ENCODE assay signal across 20 cellular contexts in the genomic region with DNA sequence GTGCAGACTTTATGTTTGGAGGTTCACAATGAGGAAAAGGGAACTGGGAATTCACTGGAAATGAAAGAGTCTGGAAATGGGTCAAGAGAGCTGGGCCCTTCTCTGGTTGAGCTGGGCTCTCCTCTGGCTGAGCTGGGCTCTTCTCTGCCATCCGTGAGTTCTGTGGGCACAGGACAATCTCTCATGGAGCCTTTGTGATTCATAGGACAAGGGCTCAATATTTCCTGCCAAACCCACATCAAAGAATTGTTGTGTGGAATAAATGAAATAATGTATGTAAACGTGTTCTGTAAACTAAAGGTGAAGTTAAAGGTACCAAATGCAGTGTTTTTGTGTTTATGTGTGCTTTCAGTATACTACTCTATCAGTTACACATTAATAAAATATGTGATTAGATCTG.
DNase-seq lines count a peak whose midpoint lies in the region; ATAC-seq, FAIRE-seq and TF ChIP-seq lines count a peak whose summit lies in the region.
"Had no signal": no experiment of that assay in that cellular context is flagged by ENCODE, and none has a peak within 500 bp of the region (broad histone marks: within the 10 kb centered on the region; RNA-seq: fewer than 3 reads in every experiment).

No MANE protein-coding gene starts in this region.

- no peak overlapping the region for H3K4me3 ChIP-seq in GM12878
- H3K4me3 ChIP-seq: A549; BLaER1 treated with 17β-estradiol and CSF1 and Interleukin-3, amounts not matched to agents 10 nM and 100 nM had no signal

- RAD21 ChIA-PET in GM12878 (lab: Charles Lee; ENCODE audit: unreplicated experiment): no interaction called here

- no peak for TF ChIP-seq RAD21 in GM12878 (IDR thresholded peaks at IDR 0.05; ENCODE audit: insufficient read depth, low read depth, low read length)

- no peak for TF ChIP-seq CTCF in GM12878 (IDR thresholded peaks at IDR 0.05 in 2 of 3, conservative IDR thresholded peaks at IDR 0.05 in 1 of 3; ENCODE audit: control insufficient read depth in 2 of 3, extremely low read depth in 1 of 3, insufficient read depth in 1 of 3, low read depth in 3 of 3, low read length in 3 of 3)

- BruUV-seq in GM12878 (replicated peaks; lab: Mats Ljungman, UMichigan): no TSS peak

- no peak for TF ChIP-seq EP300 in GM12878 (IDR thresholded peaks at IDR 0.05; ENCODE audit: borderline replicate concordance in 1 of 2, control insufficient read depth in 1 of 2, low read depth in 2 of 2, low read length in 2 of 2)

- no peak overlapping the region for H2AFZ ChIP-seq in GM12878 (ENCODE audit: control insufficient read depth, low read depth, low read length)

- ATAC-seq in GM12878: no peak
- ATAC-seq in HG03039 (IDR thresholded peaks at IDR 0.05; ENCODE audit: unreplicated experiment): no peak
- ATAC-seq: A549; CD8-positive, alpha-beta T cell had no signal

- POLR2A ChIA-PET in GM12878 (lab: Charles Lee): interaction anchor here (1.2 kb wide), 1 partner anchor 27 kb away, joined by 5 read pairs; no protein-coding TSS in a partner anchor

- H3K9ac ChIP-seq in GM12878 (ENCODE audit: control insufficient read depth, insufficient read depth, low read length): no peak overlapping the region
- H3K9ac ChIP-seq: BLaER1 treated with 17β-estradiol and CSF1 and Interleukin-3, amounts not matched to agents 10 nM and 100 nM had no signal

- in situ Hi-C loops in GM12878 (cut with MboI): no loop called here

- SMC1A ChIA-PET in GM12878 (lab: Charles Lee; ENCODE audit: uncharacterized antibody, unreplicated experiment): interaction anchor here (2.0 kb wide), 1 partner anchor 28 kb away, joined by 11 read pairs; no protein-coding TSS in a partner anchor

- no peaks in the 10 kb centered on the region for H3K9me3 ChIP-seq in GM12878 (replicated peaks; ENCODE audit: control insufficient read depth, insufficient read depth, low read length)
- H3K9me3 ChIP-seq: A549; BLaER1 treated with 17β-estradiol and CSF1 and Interleukin-3, amounts not matched to agents 10 nM and 100 nM; Caco-2 had no signal

- no peak overlapping the region for H3K4me2 ChIP-seq in GM12878 (ENCODE audit: control insufficient read depth, insufficient read depth)
- H3K4me2 ChIP-seq: A549; BLaER1 treated with 17β-estradiol and CSF1 and Interleukin-3, amounts not matched to agents 10 nM and 100 nM had no signal

- H3K36me3 ChIP-seq in GM12878 (ENCODE audit: control insufficient read depth in 2 of 2, insufficient read depth in 2 of 2, low read length in 1 of 2): no peaks in the 10 kb centered on the region
- H3K36me3 ChIP-seq: BLaER1 treated with 17β-estradiol and CSF1 and Interleukin-3, amounts not matched to agents 10 nM and 100 nM had no signal

- no peaks in the 10 kb centered on the region for H3K79me2 ChIP-seq in GM12878 (ENCODE audit: control insufficient read depth, insufficient read depth, low read length)

- WGBS in GM12878 (ENCODE audit: insufficient coverage, insufficient replicate concordance, low lambda C conversion rate, missing lambda C conversion rate): 30% methylated on average over 2 of the region's 2 CpGs

- no peak for TF ChIP-seq POLR2A in GM12878 (IDR thresholded peaks at IDR 0.05; ENCODE audit: low read depth, low read length)

- intact Hi-C loops in GM12878 (cut with micrococcal nuclease; ENCODE audit: unreplicated experiment): no loop called here

- FAIRE-seq in GM12878 (lab: Jason Lieb, UNC): no peak
- FAIRE-seq: A549, D721Med, G401.6, GM12892, GM18507 had no signal

- H3K4me1 ChIP-seq in GM12878 (ENCODE audit: control insufficient read depth, insufficient read depth, low read length): no peaks in the 10 kb centered on the region
- H3K4me1 ChIP-seq: A549; BLaER1 treated with 17β-estradiol and CSF1 and Interleukin-3, amounts not matched to agents 10 nM and 100 nM had no signal

- H3K27me3 ChIP-seq in GM12878 (replicated peaks in 1 of 2; ENCODE audit: control insufficient read depth in 2 of 2, insufficient read depth in 2 of 2, low read length in 1 of 2): no peaks in the 10 kb centered on the region
- H3K27me3 ChIP-seq: BLaER1 treated with 17β-estradiol and CSF1 and Interleukin-3, amounts not matched to agents 10 nM and 100 nM had no signal

- no peaks in the 10 kb centered on the region for H4K20me1 ChIP-seq in GM12878 (ENCODE audit: control insufficient read depth, insufficient read depth)
- H4K20me1 ChIP-seq: BLaER1 treated with 17β-estradiol and CSF1 and Interleukin-3, amounts not matched to agents 10 nM and 100 nM had no signal

- CTCF ChIA-PET in GM12878 (lab: Yijun Ruan, JAX): no interaction called here

- no peak overlapping the region for H3K27ac ChIP-seq in GM12878 (ENCODE audit: control insufficient read depth, insufficient read depth)
- H3K27ac ChIP-seq: 22Rv1; A549; BLaER1 treated with 17β-estradiol and CSF1 and Interleukin-3, amounts not matched to agents 10 nM and 100 nM; C4-2B had no signal

- DNase-seq in DMS53 (lab: John Stamatoyannopoulos, UW): peak; percentile 20
- DNase-seq in DMS53 treated with DMSO at 0.1 percent for 48 hours (lab: John Stamatoyannopoulos, UW; ENCODE audit: unreplicated experiment): no peak
- no peak for DNase-seq in GM12878 (ENCODE audit: low read depth, low spot score)
- DNase-seq in activated gamma-delta T cell treated with Interleukin-2 at 50 U/mL for 16 hours: no peak
- DNase-seq: AML-193; Caco-2; Calu3; CD4-positive, alpha-beta T cell; CD8-positive, alpha-beta T cell; DMS79 treated with DMSO at 0.1 percent for 48 hours; GF-D8 had no signal

TF ChIP-seq in GM12878, 131 proteins besides CTCF, POLR2A, EP300 and RAD21:
- no peak for TF ChIP-seq EZH2 (IDR thresholded peaks at IDR 0.05; ENCODE audit: borderline replicate concordance, control insufficient read depth, low read depth, low read length)
- TF ChIP-seq ZZZ3 (IDR thresholded peaks at IDR 0.05; ENCODE audit: control insufficient read depth, insufficient read length, low read depth): no peak
- 0 out of 2 replicates have a peak, but pooled peaks have one; percentile 14 for TF ChIP-seq IKZF1 (conservative IDR thresholded peaks at IDR 0.05)
- TF ChIP-seq, protein P1, sequence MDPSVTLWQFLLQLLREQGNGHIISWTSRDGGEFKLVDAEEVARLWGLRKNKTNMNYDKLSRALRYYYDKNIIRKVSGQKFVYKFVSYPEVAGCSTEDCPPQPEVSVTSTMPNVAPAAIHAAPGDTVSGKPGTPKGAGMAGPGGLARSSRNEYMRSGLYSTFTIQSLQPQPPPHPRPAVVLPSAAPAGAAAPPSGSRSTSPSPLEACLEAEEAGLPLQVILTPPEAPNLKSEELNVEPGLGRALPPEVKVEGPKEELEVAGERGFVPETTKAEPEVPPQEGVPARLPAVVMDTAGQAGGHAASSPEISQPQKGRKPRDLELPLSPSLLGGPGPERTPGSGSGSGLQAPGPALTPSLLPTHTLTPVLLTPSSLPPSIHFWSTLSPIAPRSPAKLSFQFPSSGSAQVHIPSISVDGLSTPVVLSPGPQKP (IDR thresholded peaks at IDR 0.05; ENCODE audit: low read depth, low read length): no peak
- TF ChIP-seq ZSCAN29 (IDR thresholded peaks at IDR 0.05): no peak
- TF ChIP-seq, protein P2, sequence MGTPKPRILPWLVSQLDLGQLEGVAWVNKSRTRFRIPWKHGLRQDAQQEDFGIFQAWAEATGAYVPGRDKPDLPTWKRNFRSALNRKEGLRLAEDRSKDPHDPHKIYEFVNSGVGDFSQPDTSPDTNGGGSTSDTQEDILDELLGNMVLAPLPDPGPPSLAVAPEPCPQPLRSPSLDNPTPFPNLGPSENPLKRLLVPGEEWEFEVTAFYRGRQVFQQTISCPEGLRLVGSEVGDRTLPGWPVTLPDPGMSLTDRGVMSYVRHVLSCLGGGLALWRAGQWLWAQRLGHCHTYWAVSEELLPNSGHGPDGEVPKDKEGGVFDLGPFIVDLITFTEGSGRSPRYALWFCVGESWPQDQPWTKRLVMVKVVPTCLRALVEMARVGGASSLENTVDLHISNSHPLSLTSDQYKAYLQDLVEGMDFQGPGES (IDR thresholded peaks at IDR 0.05): no peak
- no peak for TF ChIP-seq SMC3 (IDR thresholded peaks at IDR 0.05; ENCODE audit: borderline replicate concordance, low read length)
- TF ChIP-seq LARP7 (IDR thresholded peaks at IDR 0.05): no peak
